12 cellular contexts compared by ENCODE assay signal in genomic region chr14:51394804-51395203, GRCh38.
DNase-seq lines count a peak whose midpoint lies in the region; ATAC-seq and TF ChIP-seq lines count a peak whose summit lies in the region.
"Had no signal": no experiment of that assay in that cellular context is flagged by ENCODE, and none has a peak within 500 bp of the region (broad histone marks: within the 10 kb centered on the region; RNA-seq: fewer than 3 reads in every experiment).

No MANE protein-coding gene starts in this region.

- no peaks in the 10 kb centered on the region for H3K27me3 Mint-ChIP-seq in HFFc6 (ENCODE audit: insufficient read depth)

- intact Hi-C loops in lower lobe of right lung (cut with DNase I) = no loop called here

- H3K9ac ChIP-seq in subcutaneous abdominal adipose tissue (ENCODE audit: low read length in 5 of 5) = peak overlapping the region in 1 of 5 donors; percentile 16

- H3K27me3 ChIP-seq in lower lobe of right lung (ENCODE audit: low read depth) = no peaks in the 10 kb centered on the region
- H3K27me3 ChIP-seq in subcutaneous abdominal adipose tissue (ENCODE audit: control insufficient read depth in 5 of 5, insufficient read depth in 4 of 5, low read length in 5 of 5) = peaks cover 0 to 4% (median 3%) of the 10 kb centered on the region in 5 donors

- TF ChIP-seq CTCF in HFFc6 (IDR thresholded peaks at IDR 0.05) (no peak), lower lobe of right lung (IDR thresholded peaks at IDR 0.05) (no peak)

- no peak for DNase-seq in HFFc6
- peak; percentile 4 for DNase-seq in astrocyte of the hippocampus (ENCODE audit: low read depth, low spot score)
- DNase-seq in lower lobe of right lung = no peak
- DNase-seq in SW 1271 (lab: John Stamatoyannopoulos, UW) = no peak
- no peak for DNase-seq in MV-4-11 (lab: John Stamatoyannopoulos, UW)
- DNase-seq: Kasumi-1, NCI-H748 treated with DMSO at 0.1 percent for 48 hours, T-helper 17 cell had no signal

- H3K4me3 Mint-ChIP-seq in HFFc6 = peak overlapping the region; percentile 77
- H3K4me3 Mint-ChIP-seq: central memory CD8-positive, alpha-beta T cell; T-helper 17 cell had no signal

- H3K27ac Mint-ChIP-seq in HFFc6 = peak overlapping the region; percentile 94
- H3K27ac Mint-ChIP-seq: T-helper 17 cell had no signal

- H3K4me1 Mint-ChIP-seq in HFFc6 (ENCODE audit: low read depth) = peaks cover 74% of the 10 kb centered on the region
- H3K4me1 Mint-ChIP-seq: central memory CD8-positive, alpha-beta T cell; T-helper 17 cell had no signal

- peaks cover 5% of the 10 kb centered on the region; the same call in 1 of the 2 replicates for H3K36me3 Mint-ChIP-seq in HFFc6 (ENCODE audit: low read depth)

- H3K9me3 ChIP-seq in lower lobe of right lung (no peaks in the 10 kb centered on the region), subcutaneous abdominal adipose tissue (ENCODE audit: control insufficient read depth in 5 of 5, low read length in 5 of 5) (no peaks in the 10 kb centered on the region)

- no peaks in the 10 kb centered on the region for H3K9me3 Mint-ChIP-seq in HFFc6
- H3K9me3 Mint-ChIP-seq: central memory CD8-positive, alpha-beta T cell had no signal

- H3K27ac ChIP-seq in lower lobe of right lung (peak overlapping the region; percentile 62), subcutaneous abdominal adipose tissue (ENCODE audit: low read depth, low read length) (peak overlapping the region; percentile 71)

- H3K36me3 ChIP-seq in lower lobe of right lung = no peaks in the 10 kb centered on the region
- H3K36me3 ChIP-seq in subcutaneous abdominal adipose tissue (ENCODE audit: control insufficient read depth in 5 of 5, insufficient read depth in 5 of 5, low read length in 5 of 5) = no peaks in the 10 kb centered on the region

- H3K4me1 ChIP-seq in lower lobe of right lung = peaks cover 20% of the 10 kb centered on the region
- H3K4me1 ChIP-seq in subcutaneous abdominal adipose tissue (ENCODE audit: control insufficient read depth in 5 of 5, insufficient read depth in 5 of 5, low read length in 5 of 5) = peaks cover 5 to 29% (median 17%) of the 10 kb centered on the region in 5 donors

- H3K4me3 ChIP-seq in lower lobe of right lung (no peak overlapping the region), subcutaneous abdominal adipose tissue (ENCODE audit: low read depth in 1 of 5, low read length in 5 of 5) (no peak overlapping the region)

- ATAC-seq in lower lobe of right lung = no peak
- ATAC-seq in HG03139 (IDR thresholded peaks at IDR 0.05; ENCODE audit: unreplicated experiment) = no peak
- no peak for ATAC-seq in GM18873 (IDR thresholded peaks at IDR 0.05; ENCODE audit: low FRiP score, unreplicated experiment)
- ATAC-seq: T-helper 17 cell had no signal
